ENCODE assay signal across 10 cellular contexts in genomic region chr11:77705195-77705876, GRCh38.
DNase-seq lines count a peak whose midpoint lies in the region; ATAC-seq, FAIRE-seq and TF ChIP-seq lines count a peak whose summit lies in the region.
"Had no signal": no experiment of that assay in that cellular context is flagged by ENCODE, and none has a peak within 500 bp of the region (broad histone marks: within the 10 kb centered on the region; RNA-seq: fewer than 3 reads in every experiment).

No MANE protein-coding gene starts in this region.

- no peak overlapping the region for H3K9ac ChIP-seq in GM12878 (ENCODE audit: control insufficient read depth, insufficient read depth, low read length)

- peaks cover 0 to 8% of the 10 kb centered on the region in 2 experiments; a peak in 2 of 4 replicates for H3K36me3 ChIP-seq in GM12878 (ENCODE audit: control insufficient read depth in 2 of 2, insufficient read depth in 2 of 2, low read length in 1 of 2)

- H3K27ac ChIP-seq in GM12878 (ENCODE audit: control insufficient read depth, insufficient read depth), result no peak overlapping the region

- H3K27ac Mint-ChIP-seq in natural killer cell treated with Interleukin-12 subunit alpha and Interleukin-12 subunit beta and Interleukin-15 and Interleukin-18, amount 100 ng/mL, for 72 hours, result peak overlapping the region; percentile 67 to 91

- TF ChIP-seq EP300 in GM12878 (IDR thresholded peaks at IDR 0.05; ENCODE audit: borderline replicate concordance in 1 of 2, control insufficient read depth in 1 of 2, low read depth in 2 of 2, low read length in 2 of 2), result no peak

- no peak for TF ChIP-seq RAD21 in GM12878 (IDR thresholded peaks at IDR 0.05; ENCODE audit: insufficient read depth, low read depth, low read length)

- no peaks in the 10 kb centered on the region for H3K27me3 ChIP-seq in GM12878 (replicated peaks in 1 of 2; ENCODE audit: control insufficient read depth in 2 of 2, insufficient read depth in 2 of 2, low read length in 1 of 2)

- peak overlapping the region; percentile 44 for H3K4me3 Mint-ChIP-seq in natural killer cell treated with Interleukin-12 subunit alpha and Interleukin-12 subunit beta and Interleukin-15 and Interleukin-18, amount 100 ng/mL, for 72 hours

- no peaks in the 10 kb centered on the region; the same call in 2 of the 3 replicates for H3K9me3 ChIP-seq in GM12878 (replicated peaks; ENCODE audit: control insufficient read depth, insufficient read depth, low read length)

- H3K4me3 ChIP-seq in GM12878, result no peak overlapping the region

- no peaks in the 10 kb centered on the region for H3K79me2 ChIP-seq in GM12878 (ENCODE audit: control insufficient read depth, insufficient read depth, low read length)

- TF ChIP-seq CTCF in GM12878 (IDR thresholded peaks at IDR 0.05 in 2 of 3, conservative IDR thresholded peaks at IDR 0.05 in 1 of 3; ENCODE audit: control insufficient read depth in 2 of 3, extremely low read depth in 1 of 3, insufficient read depth in 1 of 3, low read depth in 3 of 3, low read length in 3 of 3) (no peak), GM13977 (IDR thresholded peaks at IDR 0.05; ENCODE audit: extremely low read depth, insufficient read depth, missing control alignments) (no peak)

- in situ Hi-C loops in GM12878 (cut with MboI) (no loop called here), GM13977 (cut with MboI; ENCODE audit: low pct_unique_long_range_greater_than_20kb, low sequenced_read_pairs, unreplicated experiment) (no loop called here)

- peaks cover 11 to 26% of the 10 kb centered on the region in 2 donors for H3K4me1 Mint-ChIP-seq in natural killer cell treated with Interleukin-12 subunit alpha and Interleukin-12 subunit beta and Interleukin-15 and Interleukin-18, amount 100 ng/mL, for 72 hours (ENCODE audit: low read depth in 2 of 2)

- DNase-seq in ELR (ENCODE audit: low read depth) (peak; percentile 80), M059J (ENCODE audit: low read depth) (peak; percentile 83), GM12878 (ENCODE audit: low read depth, low spot score) (no peak), NCI-H2107 treated with DMSO at 0.1 percent for 48 hours (lab: John Stamatoyannopoulos, UW; ENCODE audit: unreplicated experiment) (no peak), GM13977 (ENCODE audit: low spot score) (no peak)
- peak; percentile 62 for DNase-seq in natural killer cell treated with Interleukin-12 subunit alpha and Interleukin-12 subunit beta and Interleukin-15 and Interleukin-18, amount 100 ng/mL, for 72 hours (ENCODE audit: low spot score)
- DNase-seq: activated CD4-positive, CD25-positive, alpha-beta regulatory T cell treated with anti-CD3 and anti-CD28 coated beads, Interleukin-2, amount 50 U/mL, for 72 hours; NCI-H187 had no signal

- RAD21 ChIA-PET in GM12878 (lab: Charles Lee; ENCODE audit: unreplicated experiment), result interaction anchor here (0.8 to 1.2 kb wide), 3 partner anchors 21 to 294 kb away, joined by 3 to 5 read pairs (median 3); no protein-coding TSS in a partner anchor

- no peak for FAIRE-seq in GM12878 (lab: Jason Lieb, UNC)

- no peak overlapping the region for H2AFZ ChIP-seq in GM12878 (ENCODE audit: control insufficient read depth, low read depth, low read length)

- H4K20me1 ChIP-seq in GM12878 (ENCODE audit: control insufficient read depth, insufficient read depth), result no peaks in the 10 kb centered on the region

- H3K9me3 Mint-ChIP-seq in natural killer cell treated with Interleukin-12 subunit alpha and Interleukin-12 subunit beta and Interleukin-15 and Interleukin-18, amount 100 ng/mL, for 72 hours, result no peaks in the 10 kb centered on the region

- CTCF ChIA-PET in GM12878 (lab: Yijun Ruan, JAX), result interaction anchor here (0.6 to 1.3 kb wide), 3 partner anchors 12 to 859 kb away, joined by 3 read pairs; no protein-coding TSS in a partner anchor

- intact Hi-C loops in GM12878 (cut with micrococcal nuclease; ENCODE audit: unreplicated experiment), result no loop called here

- TF ChIP-seq POLR2A in GM12878 (IDR thresholded peaks at IDR 0.05; ENCODE audit: low read depth, low read length), result no peak

- H3K4me1 ChIP-seq in GM12878 (ENCODE audit: control insufficient read depth, insufficient read depth, low read length), result 0 out of 2 replicates have a peak, but pooled peaks cover 5% of the 10 kb centered on the region

- 80% methylated on average over 4 of the region's 4 CpGs for WGBS in GM12878 (ENCODE audit: insufficient coverage, insufficient replicate concordance, low lambda C conversion rate, missing lambda C conversion rate)

- peak; percentile 62 for ATAC-seq in GM12878
- peak; percentile 82 to 90 for ATAC-seq in natural killer cell treated with Interleukin-12 subunit alpha and Interleukin-12 subunit beta and Interleukin-15 and Interleukin-18, amount 100 ng/mL, for 72 hours
- ATAC-seq in HG03159 (IDR thresholded peaks at IDR 0.05; ENCODE audit: unreplicated experiment), result no peak
- no peak for ATAC-seq in HG02870 (IDR thresholded peaks at IDR 0.05; ENCODE audit: unreplicated experiment)

- POLR2A ChIA-PET in GM12878 (lab: Charles Lee), result interaction anchor here (0.6 to 1.0 kb wide), 3 partner anchors 20 to 1880 kb away, joined by 4 to 8 read pairs (median 5); no protein-coding TSS in a partner anchor

- BruUV-seq in GM12878 (replicated peaks; lab: Mats Ljungman, UMichigan), result no TSS peak

- SMC1A ChIA-PET in GM12878 (lab: Charles Lee; ENCODE audit: uncharacterized antibody, unreplicated experiment), result interaction anchor here (0.6 to 1.5 kb wide), 4 partner anchors 7 to 101 kb away, joined by 3 read pairs; no protein-coding TSS in a partner anchor

- H3K4me2 ChIP-seq in GM12878 (ENCODE audit: control insufficient read depth, insufficient read depth), result no peak overlapping the region

- H3K27me3 Mint-ChIP-seq in natural killer cell treated with Interleukin-12 subunit alpha and Interleukin-12 subunit beta and Interleukin-15 and Interleukin-18, amount 100 ng/mL, for 72 hours, result no peaks in the 10 kb centered on the region

- peaks cover 11% of the 10 kb centered on the region for H3K36me3 Mint-ChIP-seq in natural killer cell treated with Interleukin-12 subunit alpha and Interleukin-12 subunit beta and Interleukin-15 and Interleukin-18, amount 100 ng/mL, for 72 hours

TF ChIP-seq in GM12878, 131 proteins besides CTCF, POLR2A, EP300 and RAD21:
- TF ChIP-seq NR2F1 (conservative IDR thresholded peaks at IDR 0.05), result peak; percentile 40
- no peak for TF ChIP-seq ZBED1 (IDR thresholded peaks at IDR 0.05; ENCODE audit: borderline replicate concordance)
- peak; percentile 73; the same call in 1 of the 2 replicates for TF ChIP-seq RAD51 (IDR thresholded peaks at IDR 0.05)

Comparison
In these comparisons a context has a peak if more than half of its experiments do, and no peak if none do; other contexts are left out.
1. DNase-seq: peak in ELR (single experiment), M059J (single experiment) and natural killer cell treated with Interleukin-12 subunit alpha and Interleukin-12 subunit beta and Interleukin-15 and Interleukin-18, amount 100 ng/mL, for 72 hours (single experiment); none in GM12878 (single experiment), NCI-H2107 treated with DMSO at 0.1 percent for 48 hours (single experiment) and GM13977 (single experiment).
2. ATAC-seq: peak in GM12878 (single experiment) and natural killer cell treated with Interleukin-12 subunit alpha and Interleukin-12 subunit beta and Interleukin-15 and Interleukin-18, amount 100 ng/mL, for 72 hours (2 of 2); none in HG03159 (single experiment) and HG02870 (single experiment).